ENCODE assay signal across 8 cellular contexts in the genomic region with DNA sequence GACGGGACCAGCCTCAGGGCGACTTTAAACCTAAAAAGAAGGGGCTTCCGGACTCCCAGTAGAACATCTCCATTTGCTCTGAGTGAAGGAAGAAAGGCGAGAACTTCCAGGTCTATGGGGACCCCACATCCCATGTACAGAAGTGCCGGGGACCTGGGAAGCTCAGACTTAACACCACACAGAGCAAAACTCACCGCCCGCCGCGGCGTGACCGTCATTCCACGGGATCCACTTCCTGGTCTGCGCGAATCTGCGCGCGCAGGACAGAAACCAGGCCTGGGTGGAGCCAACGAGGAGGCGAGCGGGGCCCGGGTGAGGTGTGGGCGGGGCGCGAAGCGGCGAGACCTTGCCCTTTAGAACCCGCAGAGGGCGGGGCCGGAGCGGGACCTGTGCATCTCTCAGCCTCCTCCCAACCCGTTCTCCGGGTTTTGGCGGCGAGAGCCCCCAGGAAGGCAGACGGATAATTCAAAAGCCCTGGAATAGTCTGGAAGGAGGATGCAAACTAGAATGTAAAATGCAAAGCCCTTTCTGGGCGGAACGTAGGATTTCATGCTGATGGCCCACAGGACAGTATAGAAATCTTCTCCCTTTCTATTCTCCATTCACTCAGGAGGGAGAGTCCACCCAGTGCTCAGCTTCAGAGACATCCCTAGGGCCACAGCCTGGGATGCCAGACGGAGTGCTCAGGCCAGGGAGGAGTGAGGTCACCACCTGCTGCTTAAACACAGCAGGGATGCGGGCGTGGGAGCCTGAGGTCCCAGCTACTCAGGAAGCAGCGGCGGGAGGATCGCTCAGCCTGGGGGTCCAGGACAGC. TPM values are rescaled to one million over a fixed set of nuclear protein-coding genes. Genes with fewer than 3 reads are reported as not detected.
DNase-seq lines count a peak whose midpoint lies in the region; ATAC-seq and TF ChIP-seq lines count a peak whose summit lies in the region.
"Not testable (repeated sequence)": the region's sequence is repeated elsewhere in the genome, so short reads cannot be mapped to it uniquely, and the experiment has no call there.

A gene (minus strand): TSS at position 242 of the 814 bp plus-strand sequence. CDS start 3,347 bp downstream, outside the sequence.

- peak within 1 kb of the TSS; percentile 94 for H3K4me3 Mint-ChIP-seq in natural killer cell
- peak within 1 kb of the TSS; percentile 89 for H3K4me3 Mint-ChIP-seq in stimulated activated memory B cell treated with anti-CD40 and anti-IgM and Interleukin-4, amounts not matched to agents 10 μg/mL and 1 μg/mL and 100 μg/mL, for 72 hours

- intact Hi-C loops in natural killer cell (cut with micrococcal nuclease): loop anchor here (1.0 to 10.0 kb wide), 3 partner anchors 40 to 123 kb away; a partner anchor contains a TSS

- peak within 1 kb of the TSS; percentile 80 to 85 for H3K27ac Mint-ChIP-seq in natural killer cell
- peak within 1 kb of the TSS; percentile 89 for H3K27ac Mint-ChIP-seq in stimulated activated memory B cell treated with anti-CD40 and anti-IgM and Interleukin-4, amounts not matched to agents 10 μg/mL and 1 μg/mL and 100 μg/mL, for 72 hours

- DNase-seq in Daoy (ENCODE audit: low read depth) (peak; percentile 75), SHP77 (lab: John Stamatoyannopoulos, UW) (peak; percentile 19 to 21), activated gamma-delta T cell (lab: John Stamatoyannopoulos, UW) (peak; percentile 57), fibroblast of the conjunctiva (ENCODE audit: low read depth) (peak; percentile 20), natural killer cell (peak; percentile 84)

- H3K9me3 Mint-ChIP-seq in natural killer cell; stimulated activated memory B cell treated with anti-CD40 and anti-IgM and Interleukin-4, amounts not matched to agents 10 μg/mL and 1 μg/mL and 100 μg/mL, for 72 hours: not testable (repeated sequence)

- H3K36me3 ChIP-seq in KOPT-K1 (ENCODE audit: insufficient read depth, low read length): peaks cover 23% of the 10 kb centered on the region

- H3K36me3 Mint-ChIP-seq in natural killer cell: not testable (repeated sequence)
- peaks cover 36% of the 10 kb centered on the region for H3K36me3 Mint-ChIP-seq in stimulated activated memory B cell treated with anti-CD40 and anti-IgM and Interleukin-4, amounts not matched to agents 10 μg/mL and 1 μg/mL and 100 μg/mL, for 72 hours

- H3K27ac ChIP-seq in KOPT-K1 (ENCODE audit: low read depth, low read length, poor library complexity, severe bottlenecking): peak within 1 kb of the TSS; percentile 72

- TF ChIP-seq CTCF in natural killer cell (IDR thresholded peaks at IDR 0.05): not testable (repeated sequence)

- not testable (repeated sequence) for H3K27me3 Mint-ChIP-seq in natural killer cell (ENCODE audit: low read depth in 2 of 2); stimulated activated memory B cell treated with anti-CD40 and anti-IgM and Interleukin-4, amounts not matched to agents 10 μg/mL and 1 μg/mL and 100 μg/mL, for 72 hours

- ATAC-seq in GM21825 (IDR thresholded peaks at IDR 0.05; ENCODE audit: unreplicated experiment) (peak; percentile 95), natural killer cell (peak; percentile 99 to 100 (median 99))
- peak; percentile 100 for ATAC-seq in stimulated activated memory B cell treated with anti-CD40 and anti-IgM and Interleukin-4, amounts not matched to agents 10 μg/mL and 1 μg/mL and 100 μg/mL, for 72 hours

- not testable (repeated sequence) for H3K9me3 ChIP-seq in KOPT-K1 (ENCODE audit: insufficient read depth, low read length, poor library complexity, severe bottlenecking)

- peaks cover 29 to 32% of the 10 kb centered on the region in 2 donors for H3K4me1 Mint-ChIP-seq in natural killer cell
- peaks cover 24% of the 10 kb centered on the region for H3K4me1 Mint-ChIP-seq in stimulated activated memory B cell treated with anti-CD40 and anti-IgM and Interleukin-4, amounts not matched to agents 10 μg/mL and 1 μg/mL and 100 μg/mL, for 72 hours

RNA-seq across cellular contexts. Expression of the gene that starts here (rescaled TPM):
- 22.6 and 24.5 TPM in 2 replicates for total RNA-seq in Daoy (2014; rRNA removed; shearing (Covaris generic))
- 10 to 100 TPM; 20.1 to 25.4 (median 24.1) TPM for total RNA-seq in natural killer cell

Comparison
In these comparisons a context has a peak if more than half of its experiments do, and no peak if none do; other contexts are left out.
1. Peak in every context shown above with its lines: DNase-seq, ATAC-seq and H3K27ac ChIP-seq.
2. DNase-seq: peak in every context shown above with its lines; median percentile 84 in natural killer cell; 75 in Daoy; 57 in activated gamma-delta T cell; 20 in SHP77; 20 in fibroblast of the conjunctiva.